ENCODE assay signal across 1 cellular context in genomic region chr16:84952335-84953050, GRCh38.
TF ChIP-seq lines count a peak whose summit lies in the region.

No MANE protein-coding gene starts in this region.

TF ChIP-seq in K562, 482 proteins besides CTCF, POLR2A, EP300 and RAD21 (continued from another document and continues in another):
- TF ChIP-seq, protein P1, sequence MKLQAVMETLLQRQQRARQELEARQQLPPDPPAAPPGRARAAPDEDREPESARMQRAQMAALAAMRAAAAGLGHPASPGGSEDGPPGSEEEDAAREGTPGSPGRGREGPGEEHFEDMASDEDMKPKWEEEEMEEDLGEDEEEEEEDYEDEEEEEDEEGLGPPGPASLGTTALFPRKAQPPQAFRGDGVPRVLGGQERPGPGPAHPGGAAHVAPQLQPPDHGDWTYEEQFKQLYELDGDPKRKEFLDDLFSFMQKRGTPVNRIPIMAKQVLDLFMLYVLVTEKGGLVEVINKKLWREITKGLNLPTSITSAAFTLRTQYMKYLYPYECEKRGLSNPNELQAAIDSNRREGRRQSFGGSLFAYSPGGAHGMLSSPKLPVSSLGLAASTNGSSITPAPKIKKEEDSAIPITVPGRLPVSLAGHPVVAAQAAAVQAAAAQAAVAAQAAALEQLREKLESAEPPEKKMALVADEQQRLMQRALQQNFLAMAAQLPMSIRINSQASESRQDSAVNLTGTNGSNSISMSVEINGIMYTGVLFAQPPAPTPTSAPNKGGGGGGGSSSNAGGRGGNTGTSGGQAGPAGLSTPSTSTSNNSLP (IDR thresholded peaks at IDR 0.05; ENCODE audit: borderline replicate concordance, low read depth, low read length), result peak; percentile 64; the same call in 1 of the 2 replicates
- TF ChIP-seq ZNF583 (CRISPR knock-in tag; IDR thresholded peaks at IDR 0.05) (peak; percentile 52; the same call in 1 of the 2 replicates), NFYB (IDR thresholded peaks at IDR 0.05; ENCODE audit: extremely low read depth, insufficient read length) (peak; percentile 62), NONO (IDR thresholded peaks at IDR 0.05; ENCODE audit: low read depth in 2 of 2, low read length in 1 of 2) (peak in 1 of 2 experiments; percentile 93; a peak in 2 of 4 replicates), MTA1 (IDR thresholded peaks at IDR 0.05; ENCODE audit: borderline replicate concordance) (peak; percentile 57; the same call in 1 of the 2 replicates), CEBPG (CRISPR knock-in tag; IDR thresholded peaks at IDR 0.05) (no peak), CEBPG (tag; conservative IDR thresholded peaks at IDR 0.05 in 1 of 2, IDR thresholded peaks at IDR 0.05 in 1 of 2) (no peak), ZNF253 (CRISPR knock-in tag; conservative IDR thresholded peaks at IDR 0.05) (no peak), ZNF197 (CRISPR knock-in tag; IDR thresholded peaks at IDR 0.05; ENCODE audit: low read depth) (peak; percentile 61; the same call in 1 of the 2 replicates), CC2D1A (IDR thresholded peaks at IDR 0.05) (peak; percentile 98; the same call in 1 of the 2 replicates), ZFP30 (CRISPR knock-in tag; IDR thresholded peaks at IDR 0.05; ENCODE audit: borderline replicate concordance) (no peak), PKNOX1 (IDR thresholded peaks at IDR 0.05) (peak; percentile 68), TFAP4 (CRISPR knock-in tag; IDR thresholded peaks at IDR 0.05; ENCODE audit: borderline replicate concordance) (peak; percentile 77; the same call in 1 of the 2 replicates), CHD1 (IDR thresholded peaks at IDR 0.05; ENCODE audit: low read length) (peak; percentile 75), BACH1 (tag; IDR thresholded peaks at IDR 0.05) (peak; percentile 64; the same call in 1 of the 2 replicates), ETS2 (tag; IDR thresholded peaks at IDR 0.05; ENCODE audit: borderline replicate concordance, poor library complexity, severe bottlenecking) (no peak), FUS (optimal IDR thresholded peaks at IDR 0.05; ENCODE audit: low read depth, low read length) (no peak), RNF2 (IDR thresholded peaks at IDR 0.05) (peak; percentile 93), BCL6 (CRISPR knock-in tag; IDR thresholded peaks at IDR 0.05) (no peak), MAZ (CRISPR knock-in tag; conservative IDR thresholded peaks at IDR 0.05 in 1 of 2, IDR thresholded peaks at IDR 0.05 in 1 of 2) (peak; percentile 34 to 69; a peak in 2 of 4 replicates), ATF4 (CRISPR knock-in tag; IDR thresholded peaks at IDR 0.05) (peak; percentile 55; the same call in 1 of the 2 replicates), E2F5 (CRISPR knock-in tag; IDR thresholded peaks at IDR 0.05) (no peak), DACH1 (IDR thresholded peaks at IDR 0.05; ENCODE audit: partially characterized antibody) (peak; percentile 65), YBX1 (IDR thresholded peaks at IDR 0.05) (no peak), ZNF143 (CRISPR knock-in tag; IDR thresholded peaks at IDR 0.05) (no peak), ZNF764 (CRISPR knock-in tag; IDR thresholded peaks at IDR 0.05; ENCODE audit: low read depth) (no peak), LARP7 (IDR thresholded peaks at IDR 0.05) (no peak), ZC3H11A (IDR thresholded peaks at IDR 0.05; ENCODE audit: low read depth, low read length) (peak; percentile 78; the same call in 1 of the 2 replicates), NR4A1 (CRISPR knock-in tag; IDR thresholded peaks at IDR 0.05) (no peak; the same call in 1 of the 2 replicates), NR4A1 (tag; IDR thresholded peaks at IDR 0.05) (peak; percentile 81), CTBP1 (IDR thresholded peaks at IDR 0.05; ENCODE audit: borderline replicate concordance) (peak; percentile 86), HEY1 (CRISPR knock-in tag; IDR thresholded peaks at IDR 0.05; ENCODE audit: borderline replicate concordance) (peak; percentile 21; the same call in 1 of the 2 replicates), ETS1 (conservative IDR thresholded peaks at IDR 0.05; ENCODE audit: control insufficient read depth, low read depth, low read length) (peak; percentile 78), ZNF316 (IDR thresholded peaks at IDR 0.05) (no peak), NRF1 (conservative IDR thresholded peaks at IDR 0.05 in 1 of 2, IDR thresholded peaks at IDR 0.05 in 1 of 2) (peak; percentile 63; a peak in 3 of 4 replicates), BRCA1 (IDR thresholded peaks at IDR 0.05) (no peak), BRCA1 (CRISPR knock-in tag; IDR thresholded peaks at IDR 0.05) (no peak), IRF1 (CRISPR knock-in tag; IDR thresholded peaks at IDR 0.05; ENCODE audit: borderline replicate concordance) (no peak), ZNF77 (CRISPR knock-in tag; IDR thresholded peaks at IDR 0.05) (no peak), NR1H2 (CRISPR knock-in tag; IDR thresholded peaks at IDR 0.05) (peak; percentile 60; the same call in 1 of the 2 replicates), L3MBTL2 (IDR thresholded peaks at IDR 0.05) (peak; percentile 87), POLR2G (IDR thresholded peaks at IDR 0.05; ENCODE audit: low read depth, low read length) (peak; percentile 45; the same call in 1 of the 2 replicates), SMARCE1 (IDR thresholded peaks at IDR 0.05) (peak; percentile 94), ZBED1 (IDR thresholded peaks at IDR 0.05) (peak; percentile 77; the same call in 1 of the 2 replicates), ZNF3 (CRISPR knock-in tag; IDR thresholded peaks at IDR 0.05) (no peak), ATF1 (CRISPR knock-in tag; IDR thresholded peaks at IDR 0.05) (no peak), ATF1 (tag; IDR thresholded peaks at IDR 0.05) (peak; percentile 63), MEF2A (IDR thresholded peaks at IDR 0.05; ENCODE audit: control insufficient read depth, low read depth, low read length) (peak; percentile 31; the same call in 1 of the 2 replicates)
- TF ChIP-seq, protein P2, sequence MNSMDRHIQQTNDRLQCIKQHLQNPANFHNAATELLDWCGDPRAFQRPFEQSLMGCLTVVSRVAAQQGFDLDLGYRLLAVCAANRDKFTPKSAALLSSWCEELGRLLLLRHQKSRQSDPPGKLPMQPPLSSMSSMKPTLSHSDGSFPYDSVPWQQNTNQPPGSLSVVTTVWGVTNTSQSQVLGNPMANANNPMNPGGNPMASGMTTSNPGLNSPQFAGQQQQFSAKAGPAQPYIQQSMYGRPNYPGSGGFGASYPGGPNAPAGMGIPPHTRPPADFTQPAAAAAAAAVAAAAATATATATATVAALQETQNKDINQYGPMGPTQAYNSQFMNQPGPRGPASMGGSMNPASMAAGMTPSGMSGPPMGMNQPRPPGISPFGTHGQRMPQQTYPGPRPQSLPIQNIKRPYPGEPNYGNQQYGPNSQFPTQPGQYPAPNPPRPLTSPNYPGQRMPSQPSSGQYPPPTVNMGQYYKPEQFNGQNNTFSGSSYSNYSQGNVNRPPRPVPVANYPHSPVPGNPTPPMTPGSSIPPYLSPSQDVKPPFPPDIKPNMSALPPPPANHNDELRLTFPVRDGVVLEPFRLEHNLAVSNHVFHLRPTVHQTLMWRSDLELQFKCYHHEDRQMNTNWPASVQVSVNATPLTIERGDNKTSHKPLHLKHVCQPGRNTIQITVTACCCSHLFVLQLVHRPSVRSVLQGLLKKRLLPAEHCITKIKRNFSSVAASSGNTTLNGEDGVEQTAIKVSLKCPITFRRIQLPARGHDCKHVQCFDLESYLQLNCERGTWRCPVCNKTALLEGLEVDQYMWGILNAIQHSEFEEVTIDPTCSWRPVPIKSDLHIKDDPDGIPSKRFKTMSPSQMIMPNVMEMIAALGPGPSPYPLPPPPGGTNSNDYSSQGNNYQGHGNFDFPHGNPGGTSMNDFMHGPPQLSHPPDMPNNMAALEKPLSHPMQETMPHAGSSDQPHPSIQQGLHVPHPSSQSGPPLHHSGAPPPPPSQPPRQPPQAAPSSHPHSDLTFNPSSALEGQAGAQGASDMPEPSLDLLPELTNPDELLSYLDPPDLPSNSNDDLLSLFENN (IDR thresholded peaks at IDR 0.05; ENCODE audit: low read depth in 2 of 2, low read length in 2 of 2), result peak in 1 of 2 experiments; percentile 91; a peak in 2 of 4 replicates
- TF ChIP-seq, protein P3, sequence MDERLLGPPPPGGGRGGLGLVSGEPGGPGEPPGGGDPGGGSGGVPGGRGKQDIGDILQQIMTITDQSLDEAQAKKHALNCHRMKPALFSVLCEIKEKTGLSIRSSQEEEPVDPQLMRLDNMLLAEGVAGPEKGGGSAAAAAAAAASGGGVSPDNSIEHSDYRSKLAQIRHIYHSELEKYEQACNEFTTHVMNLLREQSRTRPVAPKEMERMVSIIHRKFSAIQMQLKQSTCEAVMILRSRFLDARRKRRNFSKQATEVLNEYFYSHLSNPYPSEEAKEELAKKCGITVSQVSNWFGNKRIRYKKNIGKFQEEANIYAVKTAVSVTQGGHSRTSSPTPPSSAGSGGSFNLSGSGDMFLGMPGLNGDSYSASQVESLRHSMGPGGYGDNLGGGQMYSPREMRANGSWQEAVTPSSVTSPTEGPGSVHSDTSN (CRISPR knock-in tag; IDR thresholded peaks at IDR 0.05; ENCODE audit: low read depth), result no peak
- TF ChIP-seq, protein P3 (tag; conservative IDR thresholded peaks at IDR 0.05; ENCODE audit: low read depth), result peak; percentile 27; the same call in 1 of the 2 replicates
- TF ChIP-seq, protein P4, sequence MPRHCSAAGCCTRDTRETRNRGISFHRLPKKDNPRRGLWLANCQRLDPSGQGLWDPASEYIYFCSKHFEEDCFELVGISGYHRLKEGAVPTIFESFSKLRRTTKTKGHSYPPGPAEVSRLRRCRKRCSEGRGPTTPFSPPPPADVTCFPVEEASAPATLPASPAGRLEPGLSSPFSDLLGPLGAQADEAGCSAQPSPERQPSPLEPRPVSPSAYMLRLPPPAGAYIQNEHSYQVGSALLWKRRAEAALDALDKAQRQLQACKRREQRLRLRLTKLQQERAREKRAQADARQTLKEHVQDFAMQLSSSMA (CRISPR knock-in tag; IDR thresholded peaks at IDR 0.05), result no peak
- TF ChIP-seq, protein P5, sequence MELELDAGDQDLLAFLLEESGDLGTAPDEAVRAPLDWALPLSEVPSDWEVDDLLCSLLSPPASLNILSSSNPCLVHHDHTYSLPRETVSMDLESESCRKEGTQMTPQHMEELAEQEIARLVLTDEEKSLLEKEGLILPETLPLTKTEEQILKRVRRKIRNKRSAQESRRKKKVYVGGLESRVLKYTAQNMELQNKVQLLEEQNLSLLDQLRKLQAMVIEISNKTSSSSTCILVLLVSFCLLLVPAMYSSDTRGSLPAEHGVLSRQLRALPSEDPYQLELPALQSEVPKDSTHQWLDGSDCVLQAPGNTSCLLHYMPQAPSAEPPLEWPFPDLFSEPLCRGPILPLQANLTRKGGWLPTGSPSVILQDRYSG (tag; conservative IDR thresholded peaks at IDR 0.05; ENCODE audit: low read depth), result peak; percentile 66; the same call in 1 of the 2 replicates
